In the genomic region with DNA sequence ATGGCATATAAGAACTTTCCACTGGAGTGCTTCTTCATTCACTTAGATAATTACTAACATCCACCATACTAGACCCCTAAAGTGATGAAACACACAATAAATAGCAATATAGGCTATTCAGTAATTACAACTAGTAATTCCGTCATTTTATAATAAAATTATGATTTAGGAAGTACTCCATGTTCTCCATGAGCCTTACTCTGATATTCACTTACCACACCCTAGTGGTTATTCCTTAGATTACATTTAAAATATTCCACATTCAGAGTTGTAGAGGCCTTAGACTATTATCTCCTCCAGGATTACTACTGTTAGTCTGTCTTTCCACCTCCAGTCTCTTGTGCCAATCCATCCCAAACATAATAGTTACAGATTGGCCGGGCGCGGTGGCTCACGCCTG, we compare ENCODE assay signal across 8 cellular contexts.
DNase-seq lines count a peak whose midpoint lies in the region; ATAC-seq and TF ChIP-seq lines count a peak whose summit lies in the region.

No MANE protein-coding gene starts in this region.

- peaks cover 51% of the 10 kb centered on the region for H3K36me3 Mint-ChIP-seq in central memory CD8-positive, alpha-beta T cell (ENCODE audit: insufficient read depth)
- peaks cover 16% of the 10 kb centered on the region for H3K36me3 Mint-ChIP-seq in progenitor cell of endocrine pancreas (ENCODE audit: insufficient read depth)

- H3K27ac Mint-ChIP-seq in central memory CD8-positive, alpha-beta T cell (ENCODE audit: low read depth): peak overlapping the region; percentile 75
- peak overlapping the region; percentile 24 for H3K27ac Mint-ChIP-seq in progenitor cell of endocrine pancreas

- TF ChIP-seq CTCF in NB4 (IDR thresholded peaks at IDR 0.05; ENCODE audit: low read depth, low read length): no peak
- peak; percentile 48 for TF ChIP-seq CTCF in progenitor cell of endocrine pancreas (IDR thresholded peaks at IDR 0.05; ENCODE audit: unreplicated experiment)
- TF ChIP-seq CTCF in GM10248 (IDR thresholded peaks at IDR 0.05; ENCODE audit: control extremely low read depth, extremely low read depth, low read depth, missing control alignments): no peak

- peaks cover 43% of the 10 kb centered on the region for H3K4me1 Mint-ChIP-seq in central memory CD8-positive, alpha-beta T cell
- H3K4me1 Mint-ChIP-seq in progenitor cell of endocrine pancreas (ENCODE audit: low read depth): peaks cover 10% of the 10 kb centered on the region

- peak; percentile 18 for DNase-seq in NCI-H1092 treated with DMSO at 0.1 percent for 48 hours (lab: John Stamatoyannopoulos, UW)
- no peak for DNase-seq in NCI-H1092 (lab: John Stamatoyannopoulos, UW)
- peak; percentile 27 for DNase-seq in NB4 (ENCODE audit: low read depth)
- DNase-seq in central memory CD8-positive, alpha-beta T cell (ENCODE audit: low spot score in 2 of 2): no peak
- DNase-seq in progenitor cell of endocrine pancreas (ENCODE audit: low spot score, unreplicated experiment): no peak
- no peak for DNase-seq in putamen (ENCODE audit: low spot score)
- no peak for DNase-seq in GM10248 (ENCODE audit: extremely low spot score)

- H3K4me3 ChIP-seq in NB4 (ENCODE audit: low read depth, low read length): no peak overlapping the region

- CTCF ChIA-PET in GM10248 (lab: Yijun Ruan, JAX): interaction anchor here (0.8 to 2.1 kb wide), 4 partner anchors 10 to 27 kb away, joined by 3 to 8 read pairs (median 5); no protein-coding TSS in a partner anchor

- H3K27me3 Mint-ChIP-seq in central memory CD8-positive, alpha-beta T cell: no peaks in the 10 kb centered on the region
- H3K27me3 Mint-ChIP-seq in progenitor cell of endocrine pancreas: no peaks in the 10 kb centered on the region

- POLR2A ChIA-PET in GM10248 (lab: Yijun Ruan, JAX): no interaction called here

- no peak overlapping the region for H3K4me3 Mint-ChIP-seq in central memory CD8-positive, alpha-beta T cell
- no peak overlapping the region for H3K4me3 Mint-ChIP-seq in progenitor cell of endocrine pancreas (ENCODE audit: low read depth)

- no peak for TF ChIP-seq POLR2A in NB4 (IDR thresholded peaks at IDR 0.05; ENCODE audit: extremely low read depth, insufficient read length)

- no peak for ATAC-seq in central memory CD8-positive, alpha-beta T cell (replicated peaks; ENCODE audit: extremely low read depth, poor library complexity, severe bottlenecking)
- no peak for ATAC-seq in HG03139 (IDR thresholded peaks at IDR 0.05; ENCODE audit: unreplicated experiment)

- H3K9me3 Mint-ChIP-seq in central memory CD8-positive, alpha-beta T cell: no peaks in the 10 kb centered on the region
- H3K9me3 Mint-ChIP-seq in progenitor cell of endocrine pancreas (ENCODE audit: low read depth): no peaks in the 10 kb centered on the region

Comparison
In these comparisons a context has a peak if more than half of its experiments do, and no peak if none do; other contexts are left out.
1. DNase-seq: peak in NCI-H1092 treated with DMSO at 0.1 percent for 48 hours (single experiment) and NB4 (single experiment); none in NCI-H1092 (single experiment), central memory CD8-positive, alpha-beta T cell (0 of 2), progenitor cell of endocrine pancreas (single experiment), putamen (single experiment) and GM10248 (single experiment).